9 cellular contexts compared by ENCODE assay signal in genomic region chr10:32953277-32953927, GRCh38. TPM values are rescaled to one million over a fixed set of nuclear protein-coding genes. Genes with fewer than 3 reads are reported as not detected.
A peak's percentile ranks its signal among the peaks of the same experiment; 100 is the strongest.
DNase-seq lines count a peak whose midpoint lies in the region; ATAC-seq and TF ChIP-seq lines count a peak whose summit lies in the region.
"Had no signal": no experiment of that assay in that cellular context is flagged by ENCODE, and none has a peak within 500 bp of the region (broad histone marks: within the 10 kb centered on the region; RNA-seq: fewer than 3 reads in every experiment).

No MANE protein-coding gene starts in this region.

- H3K27ac ChIP-seq in GM23338 (ENCODE audit: low read depth) (no peak overlapping the region; the same call in 1 of the 2 replicates), sigmoid colon (peak overlapping the region; percentile 94 to 99 (median 98))

- TF ChIP-seq POLR2A in sigmoid colon (IDR thresholded peaks at IDR 0.05): no peak

- ATAC-seq in GM23338: no peak
- no peak for ATAC-seq in HG03439 (IDR thresholded peaks at IDR 0.05; ENCODE audit: unreplicated experiment)
- ATAC-seq in HG03108 (IDR thresholded peaks at IDR 0.05; ENCODE audit: unreplicated experiment): no peak
- ATAC-seq in HG03457 (IDR thresholded peaks at IDR 0.05; ENCODE audit: unreplicated experiment): no peak

- TF ChIP-seq CTCF in GM23338 (conservative IDR thresholded peaks at IDR 0.05; ENCODE audit: low read depth in 2 of 2) (no peak), fibroblast of pulmonary artery (IDR thresholded peaks at IDR 0.05; ENCODE audit: low read length, missing control alignments) (no peak), sigmoid colon (IDR thresholded peaks at IDR 0.05) (no peak)

- peaks cover 34% of the 10 kb centered on the region for H4K20me1 ChIP-seq in GM23338 (replicated peaks; ENCODE audit: insufficient read depth)

- H3K4me3 Mint-ChIP-seq in GM23338: no peak overlapping the region
- H3K4me3 Mint-ChIP-seq in activated CD4-positive, alpha-beta memory T cell treated with anti-CD3 and anti-CD28 coated beads for 36 hours: peak overlapping the region; percentile 80

- H3K9me2 ChIP-seq in GM23338 (ENCODE audit: insufficient read depth): no peaks in the 10 kb centered on the region

- no peak for DNase-seq in GM23338 (ENCODE audit: low spot score)
- peak; percentile 31 for DNase-seq in activated CD4-positive, alpha-beta memory T cell treated with anti-CD3 and anti-CD28 coated beads for 36 hours
- no peak for DNase-seq in fibroblast of pulmonary artery (ENCODE audit: low read depth)
- DNase-seq in sigmoid colon: no peak
- no peak for DNase-seq in stimulated activated CD4-positive, alpha-beta T cell treated with anti-CD3 and anti-CD28 coated beads, Interleukin-1b, Interleukin-23, amount 100 ng/mL, for 48 hours
- DNase-seq: stimulated activated CD8-positive, alpha-beta memory T cell treated with anti-CD3 and anti-CD28 coated beads, Interleukin-4, amount 100 ng/mL, for 48 hours had no signal

- peak overlapping the region; percentile 76; the same call in 1 of the 2 replicates for H3K4me3 ChIP-seq in GM23338
- H3K4me3 ChIP-seq in fibroblast of pulmonary artery (replicated peaks; ENCODE audit: low read depth, low read length): peak overlapping the region; percentile 85
- no peak overlapping the region for H3K4me3 ChIP-seq in sigmoid colon

- peaks cover 73% of the 10 kb centered on the region for H3K4me1 Mint-ChIP-seq in GM23338
- H3K4me1 Mint-ChIP-seq in activated CD4-positive, alpha-beta memory T cell treated with anti-CD3 and anti-CD28 coated beads for 36 hours (ENCODE audit: low read depth): peaks cover 71% of the 10 kb centered on the region

- TF ChIP-seq EP300 in sigmoid colon (IDR thresholded peaks at IDR 0.05): no peak

- H3K36me3 Mint-ChIP-seq in GM23338 (ENCODE audit: low read depth): no peaks in the 10 kb centered on the region
- peaks cover 2% of the 10 kb centered on the region for H3K36me3 Mint-ChIP-seq in activated CD4-positive, alpha-beta memory T cell treated with anti-CD3 and anti-CD28 coated beads for 36 hours

- peaks cover 92% of the 10 kb centered on the region for H3K79me2 ChIP-seq in GM23338 (replicated peaks; ENCODE audit: insufficient read depth)

- peak overlapping the region; percentile 39; the same call in 1 of the 2 replicates for H3K27ac Mint-ChIP-seq in GM23338
- peak overlapping the region; percentile 85 for H3K27ac Mint-ChIP-seq in activated CD4-positive, alpha-beta memory T cell treated with anti-CD3 and anti-CD28 coated beads for 36 hours

- 33 to 62% methylated on average over 6 of the region's 6 CpGs for WGBS in sigmoid colon, 2 donors

- H3K4me1 ChIP-seq in GM23338 (ENCODE audit: insufficient read depth) (peaks cover 73% of the 10 kb centered on the region), sigmoid colon (peaks cover 0 to 86% (median 75%) of the 10 kb centered on the region in 4 donors)

- peak overlapping the region; percentile 92 for H3K4me2 ChIP-seq in GM23338

- peaks cover 2% of the 10 kb centered on the region for H3K27me3 Mint-ChIP-seq in GM23338 (ENCODE audit: insufficient read depth, low read depth, poor library complexity)
- no peaks in the 10 kb centered on the region for H3K27me3 Mint-ChIP-seq in activated CD4-positive, alpha-beta memory T cell treated with anti-CD3 and anti-CD28 coated beads for 36 hours

- no peaks in the 10 kb centered on the region for H3K9me3 Mint-ChIP-seq in GM23338
- H3K9me3 Mint-ChIP-seq in activated CD4-positive, alpha-beta memory T cell treated with anti-CD3 and anti-CD28 coated beads for 36 hours: no peaks in the 10 kb centered on the region

- no peak overlapping the region for H2AFZ ChIP-seq in GM23338

- H3K27me3 ChIP-seq in GM23338 (ENCODE audit: insufficient read depth) (no peaks in the 10 kb centered on the region), sigmoid colon (no peaks in the 10 kb centered on the region)

- CTCF ChIA-PET in activated CD4-positive, alpha-beta memory T cell treated with anti-CD3 and anti-CD28 coated beads for 36 hours (lab: Charles Lee): interaction anchor here (0.6 to 1.4 kb wide), 5 partner anchors 11 to 180 kb away, joined by 3 to 4 read pairs (median 3); no protein-coding TSS in a partner anchor

- no peaks in the 10 kb centered on the region for H3K9me3 ChIP-seq in sigmoid colon

- intact Hi-C loops in activated CD4-positive, alpha-beta memory T cell treated with anti-CD3 and anti-CD28 coated beads for 36 hours (cut with micrococcal nuclease): loop anchor here (10.0 kb wide), 2 partner anchors 709 to 899 kb away; partner anchors contain the start of gene KIF5B
- intact Hi-C loops in sigmoid colon (cut with DNase I): loop anchor here (10.0 kb wide), 1 partner anchor 899 kb away; the partner anchor contains the start of gene KIF5B

- POLR2A ChIA-PET in activated CD4-positive, alpha-beta memory T cell treated with anti-CD3 and anti-CD28 coated beads for 36 hours (lab: Charles Lee): interaction anchor here (1.2 kb wide), 1 partner anchor 156 kb away, joined by 3 read pairs; no protein-coding TSS in a partner anchor

- H3K36me3 ChIP-seq in GM23338 (ENCODE audit: insufficient read depth) (no peaks in the 10 kb centered on the region), sigmoid colon (no peaks in the 10 kb centered on the region)

- H3F3A ChIP-seq in GM23338 (replicated peaks; ENCODE audit: low read depth): no peaks in the 10 kb centered on the region

TF ChIP-seq in GM23338, 12 proteins besides CTCF, POLR2A, EP300 and RAD21:
- TF ChIP-seq REST (IDR thresholded peaks at IDR 0.05; ENCODE audit: unreplicated experiment) (no peak), ZNF114 (CRISPR knock-in tag; IDR thresholded peaks at IDR 0.05) (no peak), EZH2 (IDR thresholded peaks at IDR 0.05; ENCODE audit: low read depth, unreplicated experiment) (no peak), JUNB (IDR thresholded peaks at IDR 0.05; ENCODE audit: unreplicated experiment) (no peak), NANOG (IDR thresholded peaks at IDR 0.05; ENCODE audit: borderline replicate concordance) (no peak), STAT1 (IDR thresholded peaks at IDR 0.05; ENCODE audit: unreplicated experiment) (no peak), EZH2phosphoT487 (IDR thresholded peaks at IDR 0.05; ENCODE audit: unreplicated experiment) (no peak)

RNA-seq across cellular contexts. Expression of gene ITGB1, which starts 4.6 kb away (rescaled TPM):
- 439 and 441 TPM in 2 replicates for total RNA-seq in GM23338 (2014; rRNA removed; shearing (Covaris generic))
- 309 and 317 TPM in 2 replicates for polyA plus RNA-seq in GM23338 (2016; fragmentation: Nextera tagmentation; extraction: Ambion mirVana)
- 100 to 1,000 TPM; 113 to 117 TPM for total RNA-seq in activated CD4-positive, alpha-beta memory T cell treated with anti-CD3 and anti-CD28 coated beads for 36 hours
- 1,000 to 10,000 TPM in 1 of 4 donors, 100 to 1,000 TPM in 3; 588 to 1,360 (median 919) TPM for total RNA-seq in sigmoid colon
- 100 to 1,000 TPM in 1 of 3 donors, 10 to 100 TPM in 2; 43.8 to 151 (median 50.9) TPM for polyA plus RNA-seq in sigmoid colon

Comparison
In these comparisons a context has a peak if more than half of its experiments do, and no peak if none do; other contexts are left out.
1. H3K4me3 ChIP-seq: peak in GM23338 (single experiment) and fibroblast of pulmonary artery (single experiment); none in sigmoid colon (0 of 4).